In genomic region chr7:73885975-73886798, GRCh38 we compare ENCODE assay signal across 10 cellular contexts.
DNase-seq lines count a peak whose midpoint lies in the region; ATAC-seq and TF ChIP-seq lines count a peak whose summit lies in the region.
"Had no signal": no experiment of that assay in that cellular context is flagged by ENCODE, and none has a peak within 500 bp of the region (broad histone marks: within the 10 kb centered on the region; RNA-seq: fewer than 3 reads in every experiment).

No MANE protein-coding gene starts in this region.

- in situ Hi-C loops in astrocyte of the spinal cord (cut with HindIII; ENCODE audit: low sequenced_read_pairs) = no loop called here

- ATAC-seq in GM19328 (IDR thresholded peaks at IDR 0.05; ENCODE audit: unreplicated experiment) (no peak), GM19397 (IDR thresholded peaks at IDR 0.05; ENCODE audit: unreplicated experiment) (no peak)

- DNase-seq in GDM1 (lab: John Stamatoyannopoulos, UW) = peak; percentile 63
- peak; percentile 71 for DNase-seq in astrocyte of the spinal cord (ENCODE audit: low read depth, low spot score)
- DNase-seq in inferior parietal cortex (ENCODE audit: extremely low spot score) = peak; percentile 64
- peak; percentile 59 for DNase-seq in retina
- DNase-seq in NCI-H1092 treated with DMSO at 0.1 percent for 48 hours (lab: John Stamatoyannopoulos, UW) = no peak
- DNase-seq in D341Med (ENCODE audit: low spot score) = no peak
- DNase-seq: activated CD4-positive, alpha-beta memory T cell treated with anti-CD3 and anti-CD28 coated beads for 36 hours; NCI-H774 had no signal

- TF ChIP-seq CTCF in astrocyte of the spinal cord (IDR thresholded peaks at IDR 0.05; ENCODE audit: low read depth, low read length) = no peak

- no peak overlapping the region for H3K4me3 ChIP-seq in astrocyte of the spinal cord (ENCODE audit: low read depth, low read length)

Comparison
In these comparisons a context has a peak if more than half of its experiments do, and no peak if none do; other contexts are left out.
1. DNase-seq: peak in GDM1 (single experiment), astrocyte of the spinal cord (single experiment), inferior parietal cortex (single experiment) and retina (single experiment); none in NCI-H1092 treated with DMSO at 0.1 percent for 48 hours (single experiment) and D341Med (single experiment).